Comparison of ENCODE assay signal across 6 cellular contexts in the genomic region with DNA sequence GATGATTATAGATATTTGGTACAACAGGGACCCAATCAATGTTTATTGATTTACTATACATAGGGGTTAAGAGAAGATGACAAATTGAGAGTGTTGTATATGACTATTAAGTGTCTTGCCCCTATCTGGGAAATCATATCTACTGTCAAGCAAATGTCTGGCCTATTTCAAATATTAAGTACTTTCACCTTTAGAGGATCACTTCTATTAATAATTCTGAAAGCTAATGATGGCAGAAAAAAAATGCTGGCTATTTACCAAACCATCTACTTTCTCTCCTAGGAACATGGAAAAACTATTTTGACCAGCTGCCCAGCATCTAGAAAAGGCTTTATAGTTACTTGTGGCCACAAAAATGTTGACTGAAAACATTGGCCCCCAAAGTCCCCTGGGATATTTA.
"Had no signal": no experiment of that assay in that cellular context is flagged by ENCODE, and none has a peak within 500 bp of the region (broad histone marks: within the 10 kb centered on the region; RNA-seq: fewer than 3 reads in every experiment).

No MANE protein-coding gene starts in this region.

- H3K27ac ChIP-seq: HL-60 had no signal

- H3K4me3 ChIP-seq: K562 had no signal

- ATAC-seq: HepG2, K562 had no signal

- DNase-seq: IMR-90, KBM-7, KG1 had no signal
